ENCODE assay signal across 30 cellular contexts in genomic region chr20:58825450-58825849, GRCh38. TPM values are rescaled to one million over a fixed set of nuclear protein-coding genes. Genes with fewer than 3 reads are reported as not detected.
"Had no signal": no experiment of that assay in that cellular context is flagged by ENCODE, and none has a peak within 500 bp of the region (broad histone marks: within the 10 kb centered on the region; RNA-seq: fewer than 3 reads in every experiment).

No MANE protein-coding gene starts in this region.

- FAIRE-seq: colon had no signal

- H3K4me1 ChIP-seq: adrenal gland, body of pancreas, foreskin keratinocyte, gastroesophageal sphincter had no signal

- H3K36me3 ChIP-seq: adrenal gland, esophagus muscularis mucosa, gastroesophageal sphincter, WERI-Rb-1 had no signal

- DNase-seq: activated B cell treated with CpG ODN at 0.5 μM for 24 hours; activated CD4-positive, alpha-beta T cell treated with anti-CD3 and anti-CD28 coated beads for 48 hours; activated CD4-positive, alpha-beta T cell treated with anti-CD3 and anti-CD28 coated beads, Interleukin-2, amount 50 U/mL, for 1 hour; activated CD4-positive, alpha-beta T cell treated with anti-CD3 and anti-CD28 coated beads, Interleukin-2, amount 50 U/mL, for 48 hours; activated CD8-positive, alpha-beta memory T cell treated with anti-CD3 and anti-CD28 coated beads for 24 hours; activated CD8-positive, alpha-beta T cell treated with anti-CD3 and anti-CD28 coated beads for 36 hours; activated effector memory CD4-positive, alpha-beta T cell treated with anti-CD3 and anti-CD28 coated beads, Interleukin-2, amount 50 U/mL, for 16 hours; activated naive CD4-positive, alpha-beta T cell treated with anti-CD3 and anti-CD28 coated beads for 36 hours; activated naive CD8-positive, alpha-beta T cell treated with anti-CD3 and anti-CD28 coated beads for 36 hours; activated naive CD8-positive, alpha-beta T cell treated with anti-CD3 and anti-CD28 coated beads, Interleukin-2, amount 50 U/mL, for 24 hours; activated T-cell treated with anti-CD3 and anti-CD28 coated beads, Interleukin-2, amount 50 U/mL, for 48 hours; adrenal gland; amygdala; body of pancreas; caudate nucleus; cortex of kidney; dermis blood vessel endothelial cell; effector CD4-positive, alpha-beta T cell; effector memory CD8-positive, alpha-beta T cell; erythroblast; foreskin keratinocyte; T-helper 1 cell; T-helper 17 cell; T1000; WERI-Rb-1 had no signal

- H3K27me3 ChIP-seq: adrenal gland, body of pancreas, esophagus muscularis mucosa, foreskin keratinocyte, gastroesophageal sphincter had no signal

- H3K4me3 ChIP-seq: adrenal gland, body of pancreas, esophagus muscularis mucosa, gastroesophageal sphincter had no signal

- ATAC-seq: activated CD4-positive, CD25-positive, alpha-beta regulatory T cell treated with anti-CD3 and anti-CD28 coated beads, Interleukin-2, amount 50 U/mL, for 24 hours; activated CD8-positive, alpha-beta T cell treated with anti-CD3 and anti-CD28 coated beads for 36 hours; activated naive CD8-positive, alpha-beta T cell treated with anti-CD3 and anti-CD28 coated beads, Interleukin-2, amount 50 U/mL, for 24 hours; body of pancreas; effector memory CD8-positive, alpha-beta T cell; foreskin keratinocyte; gastroesophageal sphincter; T-helper 17 cell had no signal

- H3K27ac ChIP-seq: adrenal gland, body of pancreas, esophagus muscularis mucosa, foreskin keratinocyte, gastroesophageal sphincter, WERI-Rb-1 had no signal

- H3K9me3 ChIP-seq: adrenal gland, body of pancreas, esophagus muscularis mucosa, gastroesophageal sphincter had no signal

RNA-seq across cellular contexts. Expression of gene GNAS-AS1, which starts 25.3 kb away (rescaled TPM):
- total RNA-seq: dermis blood vessel endothelial cell, glomerular endothelial cell had no signal
